8 cellular contexts compared by ENCODE assay signal in genomic region chr1:247111259-247111635, GRCh38. TPM values are rescaled to one million over a fixed set of nuclear protein-coding genes. Genes with fewer than 3 reads are reported as not detected.
DNase-seq lines count a peak whose midpoint lies in the region; ATAC-seq and TF ChIP-seq lines count a peak whose summit lies in the region.

No MANE protein-coding gene starts in this region.

- intact Hi-C loops in MCF 10A (cut with micrococcal nuclease), result no loop called here

- peaks cover 3% of the 10 kb centered on the region for H3K36me3 Mint-ChIP-seq in activated naive CD4-positive, alpha-beta T cell treated with anti-CD3 and anti-CD28 coated beads, Interleukin-2, amount 10 ng/mL, durations not matched to agents 7 days and 5 days
- H3K36me3 Mint-ChIP-seq in MCF 10A (ENCODE audit: insufficient read depth, unreplicated experiment), result no peaks in the 10 kb centered on the region

- no peak for ATAC-seq in HG02870 (IDR thresholded peaks at IDR 0.05; ENCODE audit: unreplicated experiment)
- no peak for ATAC-seq in HG03097 (IDR thresholded peaks at IDR 0.05; ENCODE audit: low FRiP score, unreplicated experiment)

- H3K27ac Mint-ChIP-seq in activated naive CD4-positive, alpha-beta T cell treated with anti-CD3 and anti-CD28 coated beads, Interleukin-2, amount 10 ng/mL, durations not matched to agents 7 days and 5 days, result no peak overlapping the region
- H3K27ac Mint-ChIP-seq in MCF 10A (ENCODE audit: low read depth, unreplicated experiment), result no peak overlapping the region

- DNase-seq in activated naive CD4-positive, alpha-beta T cell treated with anti-CD3 and anti-CD28 coated beads, Interleukin-2, amount 10 ng/mL, durations not matched to agents 7 days and 5 days, result no peak
- DNase-seq in activated naive CD4-positive, alpha-beta T cell (lab: John Stamatoyannopoulos, UW), result no peak
- DNase-seq in MCF 10A (ENCODE audit: unreplicated experiment), result no peak
- peak; percentile 70 for DNase-seq in left kidney (ENCODE audit: low read depth, low spot score)
- no peak for DNase-seq in NCI-H526 treated with DMSO at 0.1 percent for 48 hours (lab: John Stamatoyannopoulos, UW)

- peaks cover 2 to 25% (median 22%) of the 10 kb centered on the region in 5 donors for H3K4me1 ChIP-seq in subcutaneous abdominal adipose tissue (ENCODE audit: control insufficient read depth in 5 of 5, insufficient read depth in 5 of 5, low read length in 5 of 5)

- no peaks in the 10 kb centered on the region for H3K9me3 ChIP-seq in subcutaneous abdominal adipose tissue (ENCODE audit: control insufficient read depth in 5 of 5, low read length in 5 of 5)

- peak overlapping the region in 4 of 5 donors; percentile 64 to 71 (median 68) for H3K4me3 ChIP-seq in subcutaneous abdominal adipose tissue (ENCODE audit: low read depth in 1 of 5, low read length in 5 of 5)

- peak overlapping the region; percentile 57 for H3K27ac ChIP-seq in subcutaneous abdominal adipose tissue (ENCODE audit: low read depth, low read length)

- peak overlapping the region; percentile 56 for H3K4me3 Mint-ChIP-seq in activated naive CD4-positive, alpha-beta T cell treated with anti-CD3 and anti-CD28 coated beads, Interleukin-2, amount 10 ng/mL, durations not matched to agents 7 days and 5 days
- peak overlapping the region; percentile 66 for H3K4me3 Mint-ChIP-seq in MCF 10A (ENCODE audit: unreplicated experiment)

- H3K4me1 Mint-ChIP-seq in activated naive CD4-positive, alpha-beta T cell treated with anti-CD3 and anti-CD28 coated beads, Interleukin-2, amount 10 ng/mL, durations not matched to agents 7 days and 5 days, result peaks cover 4% of the 10 kb centered on the region
- peaks cover 13% of the 10 kb centered on the region for H3K4me1 Mint-ChIP-seq in MCF 10A (ENCODE audit: insufficient read depth, unreplicated experiment)

- H3K27me3 ChIP-seq in subcutaneous abdominal adipose tissue (ENCODE audit: control insufficient read depth in 5 of 5, insufficient read depth in 4 of 5, low read length in 5 of 5), result no peaks in the 10 kb centered on the region

- TF ChIP-seq CTCF in MCF 10A (IDR thresholded peaks at IDR 0.05; ENCODE audit: unreplicated experiment), result no peak

- peak overlapping the region in 4 of 5 donors; percentile 66 to 75 (median 73) for H3K9ac ChIP-seq in subcutaneous abdominal adipose tissue (ENCODE audit: low read length in 5 of 5)

- peaks cover 4% of the 10 kb centered on the region for H3K9me3 Mint-ChIP-seq in activated naive CD4-positive, alpha-beta T cell treated with anti-CD3 and anti-CD28 coated beads, Interleukin-2, amount 10 ng/mL, durations not matched to agents 7 days and 5 days
- peaks cover 19% of the 10 kb centered on the region for H3K9me3 Mint-ChIP-seq in MCF 10A (ENCODE audit: unreplicated experiment)

- BruUV-seq in MCF 10A (replicated peaks; lab: Mats Ljungman, UMichigan), result no TSS peak

- POLR2A ChIA-PET in MCF 10A (lab: Yijun Ruan, JAX), result interaction anchor here (0.8 kb wide), 1 partner anchor 99 kb away, joined by 3 read pairs; no protein-coding TSS in a partner anchor

- H3K36me3 ChIP-seq in subcutaneous abdominal adipose tissue (ENCODE audit: control insufficient read depth in 5 of 5, insufficient read depth in 5 of 5, low read length in 5 of 5), result no peaks in the 10 kb centered on the region

- CTCF ChIA-PET in activated naive CD4-positive, alpha-beta T cell treated with anti-CD3 and anti-CD28 coated beads, Interleukin-2, amount 10 ng/mL, durations not matched to agents 7 days and 5 days (lab: Charles Lee), result no interaction called here
- CTCF ChIA-PET in MCF 10A (lab: Yijun Ruan, JAX), result interaction anchor here (0.6 kb wide), 1 partner anchor 111 kb away, joined by 3 read pairs; no protein-coding TSS in a partner anchor

- H3K27me3 Mint-ChIP-seq in activated naive CD4-positive, alpha-beta T cell treated with anti-CD3 and anti-CD28 coated beads, Interleukin-2, amount 10 ng/mL, durations not matched to agents 7 days and 5 days, result peaks cover 61% of the 10 kb centered on the region
- H3K27me3 Mint-ChIP-seq in MCF 10A (ENCODE audit: insufficient read depth, unreplicated experiment), result no peaks in the 10 kb centered on the region

RNA-seq across cellular contexts. Expression of gene ZNF669, which starts 7.1 kb away (rescaled TPM):
- 11.6 and 11.9 TPM in 2 replicates for total RNA-seq in MCF 10A (2022)

RNA-seq across cellular contexts. Expression of gene ZNF670, which starts 32.6 kb away (rescaled TPM):
- 7.1 and 7.7 TPM in 2 replicates for total RNA-seq in MCF 10A (2022)
